ENCODE assay signal across 31 cellular contexts in the genomic region with DNA sequence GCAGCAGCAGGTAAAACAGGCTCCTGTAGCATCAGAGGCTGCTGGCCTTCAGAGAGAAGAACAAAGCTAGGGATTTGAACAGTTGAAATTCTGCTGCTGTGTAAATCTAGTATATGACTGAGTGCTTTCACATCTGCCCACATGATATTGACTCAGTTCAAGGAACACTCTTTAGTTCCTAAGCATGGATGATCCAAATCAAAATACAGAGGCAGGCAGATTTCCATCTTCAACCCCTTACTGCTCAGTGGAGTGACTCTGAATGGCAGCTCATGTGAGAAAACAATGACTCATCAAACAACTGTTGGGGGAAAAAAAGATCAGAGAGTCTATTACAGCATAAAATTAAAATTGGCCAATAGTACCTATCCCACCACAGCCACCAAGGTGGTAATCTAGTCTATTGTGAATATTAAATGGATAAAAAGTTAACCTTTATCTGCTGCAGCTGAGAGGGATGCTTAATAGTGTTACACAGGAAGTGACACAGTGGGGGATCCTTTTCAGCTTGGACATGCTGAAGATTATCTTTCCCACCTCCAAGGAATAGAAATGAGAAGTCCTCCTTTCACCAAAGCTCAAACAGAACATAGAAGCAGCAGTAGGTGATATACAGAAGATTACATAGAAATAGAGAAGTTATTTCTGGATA.
A peak's percentile ranks its signal among the peaks of the same experiment; 100 is the strongest.
DNase-seq lines count a peak whose midpoint lies in the region; TF ChIP-seq lines count a peak whose summit lies in the region.
"Had no signal": no experiment of that assay in that cellular context is flagged by ENCODE, and none has a peak within 500 bp of the region (broad histone marks: within the 10 kb centered on the region; RNA-seq: fewer than 3 reads in every experiment).

No MANE protein-coding gene starts in this region.

- H3K36me3 Mint-ChIP-seq in activated CD4-positive, alpha-beta memory T cell treated with anti-CD3 and anti-CD28 coated beads for 36 hours = no peaks in the 10 kb centered on the region
- H3K36me3 Mint-ChIP-seq: activated CD8-positive, alpha-beta memory T cell treated with anti-CD3 and anti-CD28 coated beads, Interleukin-2, amount 10 ng/mL, durations not matched to agents 7 days and 5 days; activated naive CD8-positive, alpha-beta T cell treated with anti-CD3 and anti-CD28 coated beads for 36 hours; immature natural killer cell; memory B cell; stimulated activated naive B cell treated with anti-CD40 and anti-IgM and Interleukin-4, amounts not matched to agents 10 μg/mL and 1 μg/mL and 100 μg/mL, for 72 hours had no signal

- H3K4me2 ChIP-seq in OCI-LY7 (ENCODE audit: low read length) = no peak overlapping the region

- intact Hi-C loops in OCI-LY7 (cut with micrococcal nuclease; ENCODE audit: unreplicated experiment) = no loop called here
- intact Hi-C loops in activated CD4-positive, alpha-beta memory T cell treated with anti-CD3 and anti-CD28 coated beads for 36 hours (cut with micrococcal nuclease) = no loop called here

- no TSS peak for BruUV-seq in OCI-LY7 (replicated peaks; lab: Mats Ljungman, UMichigan)

- no peaks in the 10 kb centered on the region for H3K9me2 ChIP-seq in OCI-LY7 (ENCODE audit: insufficient read depth, low read length)

- no peaks in the 10 kb centered on the region for H3K9me3 ChIP-seq in OCI-LY7 (ENCODE audit: low read length)
- H3K9me3 ChIP-seq: neutrophil, suprapubic skin, upper lobe of left lung had no signal

- no peak overlapping the region for H3K4me3 ChIP-seq in OCI-LY7 (ENCODE audit: low read depth, low read length, poor library complexity, severe bottlenecking)
- H3K4me3 ChIP-seq: suprapubic skin, upper lobe of left lung had no signal

- CTCF ChIA-PET in OCI-LY7 (lab: Charles Lee; ENCODE audit: unreplicated experiment) = no interaction called here
- CTCF ChIA-PET in activated CD4-positive, alpha-beta memory T cell treated with anti-CD3 and anti-CD28 coated beads for 36 hours (lab: Charles Lee) = no interaction called here

- no peaks in the 10 kb centered on the region for H3K9me3 Mint-ChIP-seq in activated CD4-positive, alpha-beta memory T cell treated with anti-CD3 and anti-CD28 coated beads for 36 hours
- H3K9me3 Mint-ChIP-seq: activated T-cell treated with anti-CD3 and anti-CD28 coated beads, Interleukin-2, amount 50 U/mL, for 4 hours; H9 had no signal

- peak; percentile 2 for DNase-seq in NCI-H748 (lab: John Stamatoyannopoulos, UW; ENCODE audit: unreplicated experiment)
- DNase-seq in NCI-H748 treated with DMSO at 0.1 percent for 48 hours (lab: John Stamatoyannopoulos, UW) = no peak
- DNase-seq in OCI-LY7 (ENCODE audit: low spot score) = no peak
- peak; percentile 50 for DNase-seq in kidney tubule cell (ENCODE audit: low spot score)
- no peak for DNase-seq in pons (ENCODE audit: low spot score)
- no peak for DNase-seq in DMS79 (lab: John Stamatoyannopoulos, UW)
- no peak for DNase-seq in activated CD4-positive, alpha-beta memory T cell treated with anti-CD3 and anti-CD28 coated beads for 36 hours
- DNase-seq in C1 segment of cervical spinal cord (lab: John Stamatoyannopoulos, UW) = no peak
- DNase-seq: activated CD4-positive, CD25-positive, alpha-beta regulatory T cell; activated CD8-positive, alpha-beta memory T cell treated with anti-CD3 and anti-CD28 coated beads, Interleukin-2, amount 10 ng/mL, durations not matched to agents 7 days and 5 days; activated gamma-delta T cell; activated naive CD8-positive, alpha-beta T cell treated with anti-CD3 and anti-CD28 coated beads for 36 hours; activated T-cell treated with anti-CD3 and anti-CD28 coated beads, Interleukin-2, amount 50 U/mL, for 4 hours; aorta; CD4-positive, alpha-beta T cell; effector CD4-positive, alpha-beta T cell; H9; immature natural killer cell; Kasumi-1; NCI-H1417 treated with DMSO at 0.1 percent for 48 hours; NCI-H2081 treated with DMSO at 0.1 percent for 48 hours; NCI-H510A; NK-92 treated with Interleukin-12 subunit alpha and Interleukin-12 subunit beta, amount 100 ng/mL, for 24 hours; PC-3; stimulated activated naive B cell treated with anti-CD40 and anti-IgM and Interleukin-4, amounts not matched to agents 10 μg/mL and 1 μg/mL and 100 μg/mL, for 72 hours; upper lobe of left lung had no signal

- H3K4me1 Mint-ChIP-seq in activated CD4-positive, alpha-beta memory T cell treated with anti-CD3 and anti-CD28 coated beads for 36 hours (ENCODE audit: low read depth) = no peaks in the 10 kb centered on the region
- H3K4me1 Mint-ChIP-seq: activated CD8-positive, alpha-beta memory T cell treated with anti-CD3 and anti-CD28 coated beads, Interleukin-2, amount 10 ng/mL, durations not matched to agents 7 days and 5 days; activated naive CD8-positive, alpha-beta T cell treated with anti-CD3 and anti-CD28 coated beads for 36 hours; immature natural killer cell; memory B cell; stimulated activated naive B cell treated with anti-CD40 and anti-IgM and Interleukin-4, amounts not matched to agents 10 μg/mL and 1 μg/mL and 100 μg/mL, for 72 hours had no signal

- no peaks in the 10 kb centered on the region for H4K20me1 ChIP-seq in OCI-LY7 (ENCODE audit: insufficient read depth, low read length)

- no peak overlapping the region for H3K4me3 Mint-ChIP-seq in activated CD4-positive, alpha-beta memory T cell treated with anti-CD3 and anti-CD28 coated beads for 36 hours
- H3K4me3 Mint-ChIP-seq: activated CD8-positive, alpha-beta memory T cell treated with anti-CD3 and anti-CD28 coated beads, Interleukin-2, amount 10 ng/mL, durations not matched to agents 7 days and 5 days; activated naive CD8-positive, alpha-beta T cell treated with anti-CD3 and anti-CD28 coated beads for 36 hours; activated T-cell treated with anti-CD3 and anti-CD28 coated beads, Interleukin-2, amount 50 U/mL, for 4 hours; CD4-positive, alpha-beta T cell; H9; immature natural killer cell; memory B cell; stimulated activated naive B cell treated with anti-CD40 and anti-IgM and Interleukin-4, amounts not matched to agents 10 μg/mL and 1 μg/mL and 100 μg/mL, for 72 hours; T-helper 1 cell treated with Interleukin-12 subunit alpha and Interleukin-12 subunit beta and Interleukin-4 antibody, amounts not matched to agents 30 μg/mL and 1 μg/mL, for 36 hours had no signal

- H3K4me1 ChIP-seq in OCI-LY7 (ENCODE audit: insufficient read depth, low read length, poor library complexity, severe bottlenecking) = no peaks in the 10 kb centered on the region
- H3K4me1 ChIP-seq: suprapubic skin, upper lobe of left lung had no signal

- peaks cover 2% of the 10 kb centered on the region for H3K27me3 Mint-ChIP-seq in activated CD4-positive, alpha-beta memory T cell treated with anti-CD3 and anti-CD28 coated beads for 36 hours
- H3K27me3 Mint-ChIP-seq: activated CD8-positive, alpha-beta memory T cell treated with anti-CD3 and anti-CD28 coated beads, Interleukin-2, amount 10 ng/mL, durations not matched to agents 7 days and 5 days; CD4-positive, alpha-beta T cell; progenitor cell of endocrine pancreas had no signal

- POLR2A ChIA-PET in OCI-LY7 (lab: Charles Lee) = no interaction called here
- POLR2A ChIA-PET in activated CD4-positive, alpha-beta memory T cell treated with anti-CD3 and anti-CD28 coated beads for 36 hours (lab: Charles Lee) = no interaction called here

- no peak overlapping the region for H3K27ac Mint-ChIP-seq in activated CD4-positive, alpha-beta memory T cell treated with anti-CD3 and anti-CD28 coated beads for 36 hours
- H3K27ac Mint-ChIP-seq: activated CD8-positive, alpha-beta memory T cell treated with anti-CD3 and anti-CD28 coated beads, Interleukin-2, amount 10 ng/mL, durations not matched to agents 7 days and 5 days; activated naive CD8-positive, alpha-beta T cell treated with anti-CD3 and anti-CD28 coated beads for 36 hours; CD4-positive, alpha-beta T cell; H9; immature natural killer cell; memory B cell; progenitor cell of endocrine pancreas; stimulated activated naive B cell treated with anti-CD40 and anti-IgM and Interleukin-4, amounts not matched to agents 10 μg/mL and 1 μg/mL and 100 μg/mL, for 72 hours; T-helper 1 cell treated with Interleukin-12 subunit alpha and Interleukin-12 subunit beta and Interleukin-4 antibody, amounts not matched to agents 30 μg/mL and 1 μg/mL, for 36 hours had no signal

- TF ChIP-seq CTCF in OCI-LY7 (conservative IDR thresholded peaks at IDR 0.05; ENCODE audit: low read length) = no peak

- peak overlapping the region; percentile 66; the same call in 1 of the 2 replicates for H2AFZ ChIP-seq in OCI-LY7 (ENCODE audit: low read length)

- H3K27ac ChIP-seq in OCI-LY7 (ENCODE audit: low read depth, low read length, poor library complexity, severe bottlenecking) = no peak overlapping the region
- H3K27ac ChIP-seq: neutrophil, suprapubic skin, upper lobe of left lung had no signal

- no peaks in the 10 kb centered on the region for H3K79me2 ChIP-seq in OCI-LY7 (ENCODE audit: insufficient read depth, low read depth, low read length)

- no peaks in the 10 kb centered on the region for H3K36me3 ChIP-seq in OCI-LY7 (ENCODE audit: insufficient read depth, low read length)
- H3K36me3 ChIP-seq: neutrophil, suprapubic skin, upper lobe of left lung had no signal

Comparison
In these comparisons a context has a peak if more than half of its experiments do, and no peak if none do; other contexts are left out.
1. DNase-seq: peak in NCI-H748 (single experiment) and kidney tubule cell (single experiment); none in NCI-H748 treated with DMSO at 0.1 percent for 48 hours (single experiment), OCI-LY7 (single experiment), pons (single experiment), DMS79 (single experiment), activated CD4-positive, alpha-beta memory T cell treated with anti-CD3 and anti-CD28 coated beads for 36 hours (single experiment) and C1 segment of cervical spinal cord (0 of 14).